ENCODE assay signal across 24 cellular contexts in genomic region chr13:36033035-36033434, GRCh38.
"Had no signal": no experiment of that assay in that cellular context is flagged by ENCODE, and none has a peak within 500 bp of the region (broad histone marks: within the 10 kb centered on the region; RNA-seq: fewer than 3 reads in every experiment).

No MANE protein-coding gene starts in this region.

- H3K27ac ChIP-seq: colonic mucosa, epithelial cell of prostate, esophagus squamous epithelium, gastrocnemius medialis, heart right ventricle, left lung, lower lobe of right lung had no signal

- H3K36me3 Mint-ChIP-seq: mesothelial cell of epicardium had no signal

- H3K27me3 ChIP-seq: colonic mucosa, esophagus squamous epithelium, gastrocnemius medialis, heart right ventricle, left lung had no signal

- H3K4me3 ChIP-seq: colonic mucosa, esophagus squamous epithelium, gastrocnemius medialis, heart right ventricle, left lung, lower lobe of right lung, mucosa of descending colon had no signal

- H3K36me3 ChIP-seq: colonic mucosa, esophagus squamous epithelium, gastrocnemius medialis, heart right ventricle, left lung, lower lobe of right lung had no signal

- ATAC-seq: effector memory CD8-positive, alpha-beta T cell; esophagus mucosa; gastrocnemius medialis; heart right ventricle; left cardiac atrium; left lung; left ventricle myocardium superior; lower lobe of right lung; mucosa of descending colon had no signal

- H3K27ac Mint-ChIP-seq: dendritic cell treated with granulocyte-macrophage colony-stimulating factor and Interleukin-4, amounts not matched to agents 40 ng/mL and 50 ng/mL, for 4 days; effector memory CD8-positive, alpha-beta T cell; endodermal cell had no signal

- H3K9me3 ChIP-seq: colonic mucosa, esophagus squamous epithelium, gastrocnemius medialis, lower lobe of right lung had no signal

- H3K4me3 Mint-ChIP-seq: dendritic cell treated with granulocyte-macrophage colony-stimulating factor and Interleukin-4, amounts not matched to agents 40 ng/mL and 50 ng/mL, for 4 days; effector memory CD8-positive, alpha-beta T cell; endodermal cell; mesothelial cell of epicardium had no signal

- DNase-seq: colonic mucosa; cortex of kidney; effector CD8-positive, alpha-beta T cell; effector memory CD8-positive, alpha-beta T cell; endodermal cell; erythroblast; esophagus squamous epithelium; foreskin fibroblast; foreskin melanocyte; gastrocnemius medialis; glutamatergic neuron; head of caudate nucleus; heart right ventricle; hippocampal formation; left cardiac atrium; left ventricle myocardium superior; lower lobe of right lung; mesenchymal stem cell; mucosa of descending colon had no signal

- H3K4me1 ChIP-seq: colonic mucosa, gastrocnemius medialis, left lung, lower lobe of right lung had no signal

- H3K27me3 Mint-ChIP-seq: dendritic cell treated with granulocyte-macrophage colony-stimulating factor and Interleukin-4, amounts not matched to agents 40 ng/mL and 50 ng/mL, for 4 days; effector memory CD8-positive, alpha-beta T cell had no signal
